In the genomic region with DNA sequence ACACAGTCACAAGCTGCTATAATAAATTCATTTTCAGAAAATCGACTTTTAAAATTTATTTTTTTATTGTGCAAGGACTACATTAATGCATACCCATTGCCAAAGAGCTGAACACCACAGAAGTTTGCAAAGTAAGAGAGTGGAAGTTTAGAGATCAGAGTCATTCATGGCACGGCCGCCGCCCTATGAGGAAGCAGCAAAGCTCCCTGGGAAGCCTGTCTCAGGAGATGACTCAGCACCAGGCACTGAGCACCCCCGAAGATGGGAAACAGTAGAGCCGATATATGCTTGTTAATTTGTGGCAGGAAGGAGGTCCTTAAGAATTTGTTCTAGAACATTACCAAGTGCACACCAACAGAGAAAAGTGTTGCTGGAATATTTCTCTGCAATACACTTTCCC, we compare ENCODE assay signal across 2 cellular contexts.
TF ChIP-seq lines count a peak whose summit lies in the region.

No MANE protein-coding gene starts in this region.

TF ChIP-seq in H1, 55 proteins besides CTCF, POLR2A, EP300 and RAD21 (continued from another document):
- no peak for TF ChIP-seq SAP30 (IDR thresholded peaks at IDR 0.05; ENCODE audit: insufficient read depth, insufficient replicate concordance, low read length)
- no peak for TF ChIP-seq HDAC2 (IDR thresholded peaks at IDR 0.05; ENCODE audit: borderline replicate concordance in 1 of 2, low read depth in 2 of 2, low read length in 2 of 2)
- no peak for TF ChIP-seq MAFK (IDR thresholded peaks at IDR 0.05; ENCODE audit: low read depth, low read length)
- TF ChIP-seq, protein P1, sequence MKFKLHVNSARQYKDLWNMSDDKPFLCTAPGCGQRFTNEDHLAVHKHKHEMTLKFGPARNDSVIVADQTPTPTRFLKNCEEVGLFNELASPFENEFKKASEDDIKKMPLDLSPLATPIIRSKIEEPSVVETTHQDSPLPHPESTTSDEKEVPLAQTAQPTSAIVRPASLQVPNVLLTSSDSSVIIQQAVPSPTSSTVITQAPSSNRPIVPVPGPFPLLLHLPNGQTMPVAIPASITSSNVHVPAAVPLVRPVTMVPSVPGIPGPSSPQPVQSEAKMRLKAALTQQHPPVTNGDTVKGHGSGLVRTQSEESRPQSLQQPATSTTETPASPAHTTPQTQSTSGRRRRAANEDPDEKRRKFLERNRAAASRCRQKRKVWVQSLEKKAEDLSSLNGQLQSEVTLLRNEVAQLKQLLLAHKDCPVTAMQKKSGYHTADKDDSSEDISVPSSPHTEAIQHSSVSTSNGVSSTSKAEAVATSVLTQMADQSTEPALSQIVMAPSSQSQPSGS (IDR thresholded peaks at IDR 0.05; ENCODE audit: low read length), result no peak
- TF ChIP-seq ASH2L (IDR thresholded peaks at IDR 0.05; ENCODE audit: low read length), result no peak
- no peak for TF ChIP-seq BCL11A (IDR thresholded peaks at IDR 0.05; ENCODE audit: low read depth in 2 of 2, low read length in 2 of 2)
- TF ChIP-seq JUN (IDR thresholded peaks at IDR 0.05; ENCODE audit: low read depth, low read length), result no peak
- TF ChIP-seq CTBP2 (IDR thresholded peaks at IDR 0.05; ENCODE audit: borderline replicate concordance, insufficient read depth, insufficient read length, low read length), result no peak
- TF ChIP-seq SP2 (IDR thresholded peaks at IDR 0.05; ENCODE audit: low read length), result no peak
- TF ChIP-seq KDM5A (IDR thresholded peaks at IDR 0.05; ENCODE audit: low read length), result no peak
- TF ChIP-seq SP1 (IDR thresholded peaks at IDR 0.05; ENCODE audit: low read depth, low read length), result no peak
- no peak for TF ChIP-seq CHD1 (IDR thresholded peaks at IDR 0.05; ENCODE audit: low read depth, low read length)
- TF ChIP-seq, protein P2, sequence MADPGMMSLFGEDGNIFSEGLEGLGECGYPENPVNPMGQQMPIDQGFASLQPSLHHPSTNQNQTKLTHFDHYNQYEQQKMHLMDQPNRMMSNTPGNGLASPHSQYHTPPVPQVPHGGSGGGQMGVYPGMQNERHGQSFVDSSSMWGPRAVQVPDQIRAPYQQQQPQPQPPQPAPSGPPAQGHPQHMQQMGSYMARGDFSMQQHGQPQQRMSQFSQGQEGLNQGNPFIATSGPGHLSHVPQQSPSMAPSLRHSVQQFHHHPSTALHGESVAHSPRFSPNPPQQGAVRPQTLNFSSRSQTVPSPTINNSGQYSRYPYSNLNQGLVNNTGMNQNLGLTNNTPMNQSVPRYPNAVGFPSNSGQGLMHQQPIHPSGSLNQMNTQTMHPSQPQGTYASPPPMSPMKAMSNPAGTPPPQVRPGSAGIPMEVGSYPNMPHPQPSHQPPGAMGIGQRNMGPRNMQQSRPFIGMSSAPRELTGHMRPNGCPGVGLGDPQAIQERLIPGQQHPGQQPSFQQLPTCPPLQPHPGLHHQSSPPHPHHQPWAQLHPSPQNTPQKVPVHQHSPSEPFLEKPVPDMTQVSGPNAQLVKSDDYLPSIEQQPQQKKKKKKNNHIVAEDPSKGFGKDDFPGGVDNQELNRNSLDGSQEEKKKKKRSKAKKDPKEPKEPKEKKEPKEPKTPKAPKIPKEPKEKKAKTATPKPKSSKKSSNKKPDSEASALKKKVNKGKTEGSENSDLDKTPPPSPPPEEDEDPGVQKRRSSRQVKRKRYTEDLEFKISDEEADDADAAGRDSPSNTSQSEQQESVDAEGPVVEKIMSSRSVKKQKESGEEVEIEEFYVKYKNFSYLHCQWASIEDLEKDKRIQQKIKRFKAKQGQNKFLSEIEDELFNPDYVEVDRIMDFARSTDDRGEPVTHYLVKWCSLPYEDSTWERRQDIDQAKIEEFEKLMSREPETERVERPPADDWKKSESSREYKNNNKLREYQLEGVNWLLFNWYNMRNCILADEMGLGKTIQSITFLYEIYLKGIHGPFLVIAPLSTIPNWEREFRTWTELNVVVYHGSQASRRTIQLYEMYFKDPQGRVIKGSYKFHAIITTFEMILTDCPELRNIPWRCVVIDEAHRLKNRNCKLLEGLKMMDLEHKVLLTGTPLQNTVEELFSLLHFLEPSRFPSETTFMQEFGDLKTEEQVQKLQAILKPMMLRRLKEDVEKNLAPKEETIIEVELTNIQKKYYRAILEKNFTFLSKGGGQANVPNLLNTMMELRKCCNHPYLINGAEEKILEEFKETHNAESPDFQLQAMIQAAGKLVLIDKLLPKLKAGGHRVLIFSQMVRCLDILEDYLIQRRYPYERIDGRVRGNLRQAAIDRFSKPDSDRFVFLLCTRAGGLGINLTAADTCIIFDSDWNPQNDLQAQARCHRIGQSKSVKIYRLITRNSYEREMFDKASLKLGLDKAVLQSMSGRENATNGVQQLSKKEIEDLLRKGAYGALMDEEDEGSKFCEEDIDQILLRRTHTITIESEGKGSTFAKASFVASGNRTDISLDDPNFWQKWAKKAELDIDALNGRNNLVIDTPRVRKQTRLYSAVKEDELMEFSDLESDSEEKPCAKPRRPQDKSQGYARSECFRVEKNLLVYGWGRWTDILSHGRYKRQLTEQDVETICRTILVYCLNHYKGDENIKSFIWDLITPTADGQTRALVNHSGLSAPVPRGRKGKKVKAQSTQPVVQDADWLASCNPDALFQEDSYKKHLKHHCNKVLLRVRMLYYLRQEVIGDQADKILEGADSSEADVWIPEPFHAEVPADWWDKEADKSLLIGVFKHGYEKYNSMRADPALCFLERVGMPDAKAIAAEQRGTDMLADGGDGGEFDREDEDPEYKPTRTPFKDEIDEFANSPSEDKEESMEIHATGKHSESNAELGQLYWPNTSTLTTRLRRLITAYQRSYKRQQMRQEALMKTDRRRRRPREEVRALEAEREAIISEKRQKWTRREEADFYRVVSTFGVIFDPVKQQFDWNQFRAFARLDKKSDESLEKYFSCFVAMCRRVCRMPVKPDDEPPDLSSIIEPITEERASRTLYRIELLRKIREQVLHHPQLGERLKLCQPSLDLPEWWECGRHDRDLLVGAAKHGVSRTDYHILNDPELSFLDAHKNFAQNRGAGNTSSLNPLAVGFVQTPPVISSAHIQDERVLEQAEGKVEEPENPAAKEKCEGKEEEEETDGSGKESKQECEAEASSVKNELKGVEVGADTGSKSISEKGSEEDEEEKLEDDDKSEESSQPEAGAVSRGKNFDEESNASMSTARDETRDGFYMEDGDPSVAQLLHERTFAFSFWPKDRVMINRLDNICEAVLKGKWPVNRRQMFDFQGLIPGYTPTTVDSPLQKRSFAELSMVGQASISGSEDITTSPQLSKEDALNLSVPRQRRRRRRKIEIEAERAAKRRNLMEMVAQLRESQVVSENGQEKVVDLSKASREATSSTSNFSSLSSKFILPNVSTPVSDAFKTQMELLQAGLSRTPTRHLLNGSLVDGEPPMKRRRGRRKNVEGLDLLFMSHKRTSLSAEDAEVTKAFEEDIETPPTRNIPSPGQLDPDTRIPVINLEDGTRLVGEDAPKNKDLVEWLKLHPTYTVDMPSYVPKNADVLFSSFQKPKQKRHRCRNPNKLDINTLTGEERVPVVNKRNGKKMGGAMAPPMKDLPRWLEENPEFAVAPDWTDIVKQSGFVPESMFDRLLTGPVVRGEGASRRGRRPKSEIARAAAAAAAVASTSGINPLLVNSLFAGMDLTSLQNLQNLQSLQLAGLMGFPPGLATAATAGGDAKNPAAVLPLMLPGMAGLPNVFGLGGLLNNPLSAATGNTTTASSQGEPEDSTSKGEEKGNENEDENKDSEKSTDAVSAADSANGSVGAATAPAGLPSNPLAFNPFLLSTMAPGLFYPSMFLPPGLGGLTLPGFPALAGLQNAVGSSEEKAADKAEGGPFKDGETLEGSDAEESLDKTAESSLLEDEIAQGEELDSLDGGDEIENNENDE (IDR thresholded peaks at IDR 0.05; ENCODE audit: insufficient replicate concordance, low read length), result no peak
TF ChIP-seq in H1: peak in this region for 0.

TF ChIP-seq in SK-N-SH treated with all-trans-retinoic acid at 6 μM for 48 hours, 23 proteins besides CTCF, POLR2A, EP300 and RAD21 (continued from another document):
- TF ChIP-seq ZFP3 (CRISPR knock-in tag; IDR thresholded peaks at IDR 0.05), result no peak
- TF ChIP-seq, protein P3, sequence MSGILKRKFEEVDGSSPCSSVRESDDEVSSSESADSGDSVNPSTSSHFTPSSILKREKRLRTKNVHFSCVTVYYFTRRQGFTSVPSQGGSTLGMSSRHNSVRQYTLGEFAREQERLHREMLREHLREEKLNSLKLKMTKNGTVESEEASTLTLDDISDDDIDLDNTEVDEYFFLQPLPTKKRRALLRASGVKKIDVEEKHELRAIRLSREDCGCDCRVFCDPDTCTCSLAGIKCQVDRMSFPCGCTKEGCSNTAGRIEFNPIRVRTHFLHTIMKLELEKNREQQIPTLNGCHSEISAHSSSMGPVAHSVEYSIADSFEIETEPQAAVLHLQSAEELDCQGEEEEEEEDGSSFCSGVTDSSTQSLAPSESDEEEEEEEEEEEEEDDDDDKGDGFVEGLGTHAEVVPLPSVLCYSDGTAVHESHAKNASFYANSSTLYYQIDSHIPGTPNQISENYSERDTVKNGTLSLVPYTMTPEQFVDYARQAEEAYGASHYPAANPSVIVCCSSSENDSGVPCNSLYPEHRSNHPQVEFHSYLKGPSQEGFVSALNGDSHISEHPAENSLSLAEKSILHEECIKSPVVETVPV (CRISPR knock-in tag; IDR thresholded peaks at IDR 0.05), result no peak
- TF ChIP-seq PPARA (CRISPR knock-in tag; IDR thresholded peaks at IDR 0.05; ENCODE audit: borderline replicate concordance), result no peak
- TF ChIP-seq, protein P4, sequence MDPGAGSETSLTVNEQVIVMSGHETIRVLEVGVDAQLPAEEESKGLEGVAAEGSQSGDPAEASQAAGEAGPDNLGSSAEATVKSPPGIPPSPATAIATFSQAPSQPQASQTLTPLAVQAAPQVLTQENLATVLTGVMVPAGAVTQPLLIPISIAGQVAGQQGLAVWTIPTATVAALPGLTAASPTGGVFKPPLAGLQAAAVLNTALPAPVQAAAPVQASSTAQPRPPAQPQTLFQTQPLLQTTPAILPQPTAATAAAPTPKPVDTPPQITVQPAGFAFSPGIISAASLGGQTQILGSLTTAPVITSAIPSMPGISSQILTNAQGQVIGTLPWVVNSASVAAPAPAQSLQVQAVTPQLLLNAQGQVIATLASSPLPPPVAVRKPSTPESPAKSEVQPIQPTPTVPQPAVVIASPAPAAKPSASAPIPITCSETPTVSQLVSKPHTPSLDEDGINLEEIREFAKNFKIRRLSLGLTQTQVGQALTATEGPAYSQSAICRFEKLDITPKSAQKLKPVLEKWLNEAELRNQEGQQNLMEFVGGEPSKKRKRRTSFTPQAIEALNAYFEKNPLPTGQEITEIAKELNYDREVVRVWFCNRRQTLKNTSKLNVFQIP (CRISPR knock-in tag; IDR thresholded peaks at IDR 0.05; ENCODE audit: borderline replicate concordance, low read depth), result no peak
- TF ChIP-seq, protein P5, sequence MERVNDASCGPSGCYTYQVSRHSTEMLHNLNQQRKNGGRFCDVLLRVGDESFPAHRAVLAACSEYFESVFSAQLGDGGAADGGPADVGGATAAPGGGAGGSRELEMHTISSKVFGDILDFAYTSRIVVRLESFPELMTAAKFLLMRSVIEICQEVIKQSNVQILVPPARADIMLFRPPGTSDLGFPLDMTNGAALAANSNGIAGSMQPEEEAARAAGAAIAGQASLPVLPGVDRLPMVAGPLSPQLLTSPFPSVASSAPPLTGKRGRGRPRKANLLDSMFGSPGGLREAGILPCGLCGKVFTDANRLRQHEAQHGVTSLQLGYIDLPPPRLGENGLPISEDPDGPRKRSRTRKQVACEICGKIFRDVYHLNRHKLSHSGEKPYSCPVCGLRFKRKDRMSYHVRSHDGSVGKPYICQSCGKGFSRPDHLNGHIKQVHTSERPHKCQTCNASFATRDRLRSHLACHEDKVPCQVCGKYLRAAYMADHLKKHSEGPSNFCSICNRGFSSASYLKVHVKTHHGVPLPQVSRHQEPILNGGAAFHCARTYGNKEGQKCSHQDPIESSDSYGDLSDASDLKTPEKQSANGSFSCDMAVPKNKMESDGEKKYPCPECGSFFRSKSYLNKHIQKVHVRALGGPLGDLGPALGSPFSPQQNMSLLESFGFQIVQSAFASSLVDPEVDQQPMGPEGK (CRISPR knock-in tag; IDR thresholded peaks at IDR 0.05; ENCODE audit: borderline replicate concordance), result no peak
- no peak for TF ChIP-seq ARNTL (CRISPR knock-in tag; IDR thresholded peaks at IDR 0.05; ENCODE audit: borderline replicate concordance, low read depth)
- TF ChIP-seq, protein P6, sequence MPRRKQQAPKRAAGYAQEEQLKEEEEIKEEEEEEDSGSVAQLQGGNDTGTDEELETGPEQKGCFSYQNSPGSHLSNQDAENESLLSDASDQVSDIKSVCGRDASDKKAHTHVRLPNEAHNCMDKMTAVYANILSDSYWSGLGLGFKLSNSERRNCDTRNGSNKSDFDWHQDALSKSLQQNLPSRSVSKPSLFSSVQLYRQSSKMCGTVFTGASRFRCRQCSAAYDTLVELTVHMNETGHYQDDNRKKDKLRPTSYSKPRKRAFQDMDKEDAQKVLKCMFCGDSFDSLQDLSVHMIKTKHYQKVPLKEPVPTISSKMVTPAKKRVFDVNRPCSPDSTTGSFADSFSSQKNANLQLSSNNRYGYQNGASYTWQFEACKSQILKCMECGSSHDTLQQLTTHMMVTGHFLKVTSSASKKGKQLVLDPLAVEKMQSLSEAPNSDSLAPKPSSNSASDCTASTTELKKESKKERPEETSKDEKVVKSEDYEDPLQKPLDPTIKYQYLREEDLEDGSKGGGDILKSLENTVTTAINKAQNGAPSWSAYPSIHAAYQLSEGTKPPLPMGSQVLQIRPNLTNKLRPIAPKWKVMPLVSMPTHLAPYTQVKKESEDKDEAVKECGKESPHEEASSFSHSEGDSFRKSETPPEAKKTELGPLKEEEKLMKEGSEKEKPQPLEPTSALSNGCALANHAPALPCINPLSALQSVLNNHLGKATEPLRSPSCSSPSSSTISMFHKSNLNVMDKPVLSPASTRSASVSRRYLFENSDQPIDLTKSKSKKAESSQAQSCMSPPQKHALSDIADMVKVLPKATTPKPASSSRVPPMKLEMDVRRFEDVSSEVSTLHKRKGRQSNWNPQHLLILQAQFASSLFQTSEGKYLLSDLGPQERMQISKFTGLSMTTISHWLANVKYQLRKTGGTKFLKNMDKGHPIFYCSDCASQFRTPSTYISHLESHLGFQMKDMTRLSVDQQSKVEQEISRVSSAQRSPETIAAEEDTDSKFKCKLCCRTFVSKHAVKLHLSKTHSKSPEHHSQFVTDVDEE (CRISPR knock-in tag; IDR thresholded peaks at IDR 0.05), result no peak
- TF ChIP-seq SNAI2 (CRISPR knock-in tag; IDR thresholded peaks at IDR 0.05), result no peak
- TF ChIP-seq ZNF565 (CRISPR knock-in tag; conservative IDR thresholded peaks at IDR 0.05; ENCODE audit: low read depth), result no peak
- no peak for TF ChIP-seq TCF4 (CRISPR knock-in tag; IDR thresholded peaks at IDR 0.05; ENCODE audit: borderline replicate concordance)
- no peak for TF ChIP-seq ZC3H10 (CRISPR knock-in tag; IDR thresholded peaks at IDR 0.05)
- no peak for TF ChIP-seq RARB (CRISPR knock-in tag; IDR thresholded peaks at IDR 0.05)
TF ChIP-seq in SK-N-SH treated with all-trans-retinoic acid at 6 μM for 48 hours: peak in this region for 0.
